In genomic region chr4:40197879-40198689, GRCh38 we compare ENCODE assay signal across 1 cellular context.
TF ChIP-seq lines count a peak whose summit lies in the region.

No MANE protein-coding gene starts in this region.

TF ChIP-seq in K562, 482 proteins besides CTCF, POLR2A, EP300 and RAD21 (continued from another document and continues in another):
- TF ChIP-seq TBL1XR1 (IDR thresholded peaks at IDR 0.05; ENCODE audit: low read length in 2 of 2): peak in 1 of 2 experiments; percentile 76; a peak in 2 of 4 replicates
- 0 out of 2 replicates have a peak, but pooled peaks have one; percentile 34 for TF ChIP-seq TCF7 (IDR thresholded peaks at IDR 0.05; ENCODE audit: borderline replicate concordance)
- TF ChIP-seq ERF (CRISPR knock-in tag; IDR thresholded peaks at IDR 0.05): no peak
- TF ChIP-seq MTA3 (IDR thresholded peaks at IDR 0.05; ENCODE audit: borderline replicate concordance): 0 out of 2 replicates have a peak, but pooled peaks have one; percentile 81
- peak; percentile 85 for TF ChIP-seq ARID1B (IDR thresholded peaks at IDR 0.05)
- peak; percentile 27; the same call in 1 of the 2 replicates for TF ChIP-seq PHF8 (IDR thresholded peaks at IDR 0.05; ENCODE audit: borderline replicate concordance, low read length)
- no peak for TF ChIP-seq ZBTB7A (IDR thresholded peaks at IDR 0.05; ENCODE audit: borderline replicate concordance, control insufficient read depth, low read depth, low read length)
- no peak for TF ChIP-seq ZBTB1 (CRISPR knock-in tag; IDR thresholded peaks at IDR 0.05; ENCODE audit: borderline replicate concordance, low read depth)
- no peak for TF ChIP-seq TEAD2 (tag; IDR thresholded peaks at IDR 0.05)
- peak; percentile 96 to 98 for TF ChIP-seq MLLT1 (IDR thresholded peaks at IDR 0.05)
- 0 out of 2 replicates have a peak, but pooled peaks have one; percentile 60 for TF ChIP-seq ELF4 (CRISPR knock-in tag; IDR thresholded peaks at IDR 0.05)
- no peak for TF ChIP-seq CUX1 (CRISPR knock-in tag; IDR thresholded peaks at IDR 0.05)
- 0 out of 2 replicates have a peak, but pooled peaks have one; percentile 14 for TF ChIP-seq GATAD2B (IDR thresholded peaks at IDR 0.05; ENCODE audit: borderline replicate concordance)
- peak; percentile 55 for TF ChIP-seq MYC (IDR thresholded peaks at IDR 0.05; ENCODE audit: low read depth, low read length)
- no peak for TF ChIP-seq MYC (CRISPR knock-in tag; IDR thresholded peaks at IDR 0.05; ENCODE audit: borderline replicate concordance, low read depth)
- no peak for TF ChIP-seq ZNF449 (CRISPR knock-in tag; IDR thresholded peaks at IDR 0.05)
- TF ChIP-seq ZSCAN29 (IDR thresholded peaks at IDR 0.05): no peak
- TF ChIP-seq RFX7 (CRISPR knock-in tag; IDR thresholded peaks at IDR 0.05): no peak
- TF ChIP-seq RBM39 (optimal IDR thresholded peaks at IDR 0.05; ENCODE audit: low read depth, low read length): no peak
- TF ChIP-seq KLF6 (CRISPR knock-in tag; IDR thresholded peaks at IDR 0.05; ENCODE audit: borderline replicate concordance): peak; percentile 56; the same call in 1 of the 2 replicates
- TF ChIP-seq SMARCA4 (IDR thresholded peaks at IDR 0.05): peak; percentile 79
- TF ChIP-seq ESRRA (IDR thresholded peaks at IDR 0.05; ENCODE audit: borderline replicate concordance, low read depth): peak; percentile 41
- TF ChIP-seq ZNF41 (CRISPR knock-in tag; conservative IDR thresholded peaks at IDR 0.05): no peak
- no peak for TF ChIP-seq SREBF1 (IDR thresholded peaks at IDR 0.05; ENCODE audit: borderline replicate concordance, low read depth, low read length)
- peak; percentile 74 for TF ChIP-seq JUND (IDR thresholded peaks at IDR 0.05; ENCODE audit: borderline replicate concordance, low read depth, low read length)
- peak; percentile 54; the same call in 1 of the 3 replicates for TF ChIP-seq JUND (tag; IDR thresholded peaks at IDR 0.05; ENCODE audit: borderline replicate concordance, low read depth, low read length)
- TF ChIP-seq HMGXB4 (CRISPR knock-in tag; IDR thresholded peaks at IDR 0.05): no peak
- no peak for TF ChIP-seq ZNF699 (CRISPR knock-in tag; IDR thresholded peaks at IDR 0.05; ENCODE audit: insufficient replicate concordance)
- no peak for TF ChIP-seq TARDBP (IDR thresholded peaks at IDR 0.05)
- no peak for TF ChIP-seq NR2C2 (CRISPR knock-in tag; IDR thresholded peaks at IDR 0.05)
- TF ChIP-seq NR2C2 (tag; IDR thresholded peaks at IDR 0.05): peak; percentile 41; the same call in 1 of the 2 replicates
- TF ChIP-seq E2F6 (IDR thresholded peaks at IDR 0.05; ENCODE audit: borderline replicate concordance in 1 of 2, extremely low read depth in 1 of 2, insufficient read depth in 1 of 2, insufficient read length in 1 of 2, low read depth in 1 of 2, low read length in 1 of 2, poor library complexity in 1 of 2, severe bottlenecking in 1 of 2): peak in 1 of 2 experiments; percentile 50
- 0 out of 2 replicates have a peak, but pooled peaks have one; percentile 24 for TF ChIP-seq LCOR (CRISPR knock-in tag; IDR thresholded peaks at IDR 0.05)
- no peak for TF ChIP-seq HEY1 (CRISPR knock-in tag; IDR thresholded peaks at IDR 0.05; ENCODE audit: borderline replicate concordance)
- TF ChIP-seq HDAC3 (IDR thresholded peaks at IDR 0.05; ENCODE audit: borderline replicate concordance, partially characterized antibody): no peak
- TF ChIP-seq U2AF1 (optimal IDR thresholded peaks at IDR 0.05; ENCODE audit: low read depth, low read length): no peak
- TF ChIP-seq FOS (IDR thresholded peaks at IDR 0.05; ENCODE audit: extremely low read depth, insufficient read length): no peak
- TF ChIP-seq SOX6 (IDR thresholded peaks at IDR 0.05): peak; percentile 97
- TF ChIP-seq ZNF764 (CRISPR knock-in tag; IDR thresholded peaks at IDR 0.05; ENCODE audit: low read depth): no peak
- peak; percentile 14 for TF ChIP-seq SMAD1 (IDR thresholded peaks at IDR 0.05; ENCODE audit: low read depth, low read length, partially characterized antibody)
- no peak for TF ChIP-seq POLR3G (IDR thresholded peaks at IDR 0.05; ENCODE audit: extremely low read depth, insufficient read length, insufficient replicate concordance)
- no peak; the same call in 1 of the 2 replicates for TF ChIP-seq RAD51 (IDR thresholded peaks at IDR 0.05; ENCODE audit: borderline replicate concordance, low read depth)
- TF ChIP-seq EP400 (IDR thresholded peaks at IDR 0.05): peak; percentile 51
- TF ChIP-seq FOXA3 (CRISPR knock-in tag; conservative IDR thresholded peaks at IDR 0.05 in 1 of 2, IDR thresholded peaks at IDR 0.05 in 1 of 2): no peak; a peak in 1 of 4 replicates
- no peak for TF ChIP-seq SRSF1 (IDR thresholded peaks at IDR 0.05; ENCODE audit: low read depth, low read length)
- no peak for TF ChIP-seq THRB (CRISPR knock-in tag; conservative IDR thresholded peaks at IDR 0.05)
- TF ChIP-seq HMBOX1 (IDR thresholded peaks at IDR 0.05): peak; percentile 66; the same call in 1 of the 2 replicates
- TF ChIP-seq TCF3 (CRISPR knock-in tag; IDR thresholded peaks at IDR 0.05): peak; percentile 54
- no peak for TF ChIP-seq RBM15 (IDR thresholded peaks at IDR 0.05; ENCODE audit: insufficient read depth, low read length)
- TF ChIP-seq MAFF (IDR thresholded peaks at IDR 0.05; ENCODE audit: low read length): no peak
- no peak for TF ChIP-seq ZNF57 (CRISPR knock-in tag; IDR thresholded peaks at IDR 0.05)
- TF ChIP-seq SNRNP70 (optimal IDR thresholded peaks at IDR 0.05; ENCODE audit: low read depth, low read length): no peak
- TF ChIP-seq RCOR1 (IDR thresholded peaks at IDR 0.05; ENCODE audit: borderline replicate concordance in 1 of 2, low read depth in 2 of 2, low read length in 2 of 2): peak in 1 of 2 experiments; percentile 87; a peak in 2 of 4 replicates
- TF ChIP-seq MTA2 (IDR thresholded peaks at IDR 0.05; ENCODE audit: low read depth): 0 out of 2 replicates have a peak, but pooled peaks have one; percentile 31
- TF ChIP-seq RNF2 (IDR thresholded peaks at IDR 0.05): 0 out of 2 replicates have a peak, but pooled peaks have one; percentile 72
- no peak for TF ChIP-seq ZC3H4 (CRISPR knock-in tag; IDR thresholded peaks at IDR 0.05; ENCODE audit: borderline replicate concordance)
- TF ChIP-seq SFPQ (IDR thresholded peaks at IDR 0.05; ENCODE audit: low read depth, low read length): no peak
- no peak for TF ChIP-seq CBFB (CRISPR knock-in tag; IDR thresholded peaks at IDR 0.05)
- no peak for TF ChIP-seq FOXJ3 (CRISPR knock-in tag; IDR thresholded peaks at IDR 0.05)
- TF ChIP-seq ZNF134 (CRISPR knock-in tag; conservative IDR thresholded peaks at IDR 0.05): no peak
